In genomic region chr1:166032163-166032562, GRCh38 we compare ENCODE assay signal across 17 cellular contexts.
"Had no signal": no experiment of that assay in that cellular context is flagged by ENCODE, and none has a peak within 500 bp of the region (broad histone marks: within the 10 kb centered on the region; RNA-seq: fewer than 3 reads in every experiment).

No MANE protein-coding gene starts in this region.

- H3K27ac ChIP-seq: epithelial cell of prostate, gastrocnemius medialis, lower lobe of right lung, ovary, skin epidermis, spleen, testis, tibial artery had no signal

- H3K4me1 ChIP-seq: lower lobe of right lung, testis had no signal

- H3K4me3 ChIP-seq: dorsolateral prefrontal cortex, gastrocnemius medialis, lower lobe of right lung, ovary, skin epidermis, spleen, testis, tibial artery had no signal

- DNase-seq: effector CD4-positive, alpha-beta T cell; foreskin fibroblast; lower lobe of right lung; natural killer cell; occipital lobe; ovary; spleen; stimulated activated CD4-positive, alpha-beta T cell treated with anti-CD3 and anti-CD28 coated beads, Interleukin-4, amount 100 ng/mL, for 4 hours; stimulated activated naive CD8-positive, alpha-beta T cell treated with anti-CD3 and anti-CD28 coated beads, Interleukin-15, Interleukin-2, amounts not matched to agents 100 U/mL and 50 U/mL, for 24 hours; tibial artery had no signal

- H3K27me3 ChIP-seq: gastrocnemius medialis, ovary, spleen, testis, tibial artery had no signal

- H3K36me3 ChIP-seq: gastrocnemius medialis, lower lobe of right lung, ovary, spleen, tibial artery had no signal

- H3K9me3 ChIP-seq: gastrocnemius medialis, lower lobe of right lung, ovary, spleen, testis, tibial artery had no signal

- ATAC-seq: esophagus mucosa; lower lobe of right lung; natural killer cell; stimulated activated memory B cell treated with anti-CD40 and anti-IgM and Interleukin-4, amounts not matched to agents 10 μg/mL and 1 μg/mL and 100 μg/mL, for 72 hours; stimulated activated naive CD8-positive, alpha-beta T cell treated with anti-CD3 and anti-CD28 coated beads, Interleukin-15, Interleukin-2, amounts not matched to agents 100 U/mL and 50 U/mL, for 24 hours had no signal
